22 cellular contexts compared by ENCODE assay signal in genomic region chr2:142199073-142199472, GRCh38.
DNase-seq lines count a peak whose midpoint lies in the region; ATAC-seq, FAIRE-seq and TF ChIP-seq lines count a peak whose summit lies in the region.
"Had no signal": no experiment of that assay in that cellular context is flagged by ENCODE, and none has a peak within 500 bp of the region (broad histone marks: within the 10 kb centered on the region; RNA-seq: fewer than 3 reads in every experiment).

No MANE protein-coding gene starts in this region.

- H3K4me1 Mint-ChIP-seq in GM23338, result no peaks in the 10 kb centered on the region
- H3K4me1 Mint-ChIP-seq: B cell had no signal

- H2AFZ ChIP-seq in GM23338 (0 out of 2 replicates have a peak overlapping the region, but pooled peaks have one; percentile 15), PC-9 (peak overlapping the region; percentile 25)

- no peaks in the 10 kb centered on the region for H3K9me3 Mint-ChIP-seq in GM23338

- no peak overlapping the region for H3K4me3 Mint-ChIP-seq in GM23338
- H3K4me3 Mint-ChIP-seq: B cell; CD4-positive, alpha-beta T cell; CD8-positive, alpha-beta T cell had no signal

- DNase-seq in A549 (ENCODE audit: low read depth in 1 of 2, low spot score in 1 of 2) (no peak), GM23338 (ENCODE audit: low spot score) (no peak), PC-9 (no peak), NCI-H2107 (lab: John Stamatoyannopoulos, UW) (no peak), GM12891 (ENCODE audit: insufficient read length, low spot score) (no peak)
- DNase-seq: 8988T; AML-193; Caco-2; Calu3; CD4-positive, alpha-beta T cell; CD8-positive, alpha-beta T cell; DMS79 treated with DMSO at 0.1 percent for 48 hours; GF-D8 had no signal

- H3K27ac ChIP-seq in A549 (no peak overlapping the region), GM23338 (ENCODE audit: low read depth) (no peak overlapping the region), PC-9 (no peak overlapping the region)
- H3K27ac ChIP-seq: BLaER1 treated with 17β-estradiol and CSF1 and Interleukin-3, amounts not matched to agents 10 nM and 100 nM; C4-2B had no signal

- no peak for TF ChIP-seq RAD21 in A549 (conservative IDR thresholded peaks at IDR 0.05 in 1 of 2, IDR thresholded peaks at IDR 0.05 in 1 of 2)

- H3K9me3 ChIP-seq in A549, result no peaks in the 10 kb centered on the region
- no peaks in the 10 kb centered on the region for H3K9me3 ChIP-seq in PC-9 (ENCODE audit: insufficient read depth, low read depth)
- H3K9me3 ChIP-seq: BLaER1 treated with 17β-estradiol and CSF1 and Interleukin-3, amounts not matched to agents 10 nM and 100 nM; Caco-2 had no signal

- no peaks in the 10 kb centered on the region for H3K27me3 Mint-ChIP-seq in GM23338 (ENCODE audit: insufficient read depth, low read depth, poor library complexity)
- H3K27me3 Mint-ChIP-seq: B cell; CD4-positive, alpha-beta T cell had no signal

- H3K79me2 ChIP-seq in GM23338 (replicated peaks; ENCODE audit: insufficient read depth) (no peaks in the 10 kb centered on the region), PC-9 (ENCODE audit: low read depth) (no peaks in the 10 kb centered on the region)

- H3K9me2 ChIP-seq in GM23338 (ENCODE audit: insufficient read depth) (0 out of 2 replicates have a peak, but pooled peaks cover 5% of the 10 kb centered on the region), PC-9 (ENCODE audit: insufficient read depth) (peaks cover 4% of the 10 kb centered on the region; the same call in 1 of the 2 replicates)

- ATAC-seq in A549 (no peak), GM23338 (no peak), HG02938 (IDR thresholded peaks at IDR 0.05; ENCODE audit: unreplicated experiment) (no peak)
- ATAC-seq: CD8-positive, alpha-beta T cell had no signal

- CTCF ChIA-PET in A549 (lab: Yijun Ruan, JAX), result no interaction called here
- CTCF ChIA-PET in PC-9 (lab: Charles Lee), result no interaction called here

- POLR2A ChIA-PET in A549 (lab: Yijun Ruan, JAX), result no interaction called here
- POLR2A ChIA-PET in PC-9 (lab: Charles Lee; ENCODE audit: unreplicated experiment), result no interaction called here

- no peaks in the 10 kb centered on the region for H3K36me3 Mint-ChIP-seq in GM23338 (ENCODE audit: low read depth)
- H3K36me3 Mint-ChIP-seq: CD8-positive, alpha-beta T cell had no signal

- H3K4me1 ChIP-seq in A549 (no peaks in the 10 kb centered on the region), GM23338 (ENCODE audit: insufficient read depth) (no peaks in the 10 kb centered on the region), PC-9 (replicated peaks; ENCODE audit: insufficient read depth) (no peaks in the 10 kb centered on the region)
- H3K4me1 ChIP-seq: Caco-2 had no signal

- H3F3A ChIP-seq in GM23338 (replicated peaks; ENCODE audit: low read depth) (no peaks in the 10 kb centered on the region), PC-9 (ENCODE audit: insufficient read depth, low read depth) (no peaks in the 10 kb centered on the region)

- TF ChIP-seq CTCF in A549 (IDR thresholded peaks at IDR 0.05) (no peak), GM23338 (conservative IDR thresholded peaks at IDR 0.05; ENCODE audit: low read depth in 2 of 2) (no peak), PC-9 (conservative IDR thresholded peaks at IDR 0.05) (no peak)

- H3K27me3 ChIP-seq in GM23338 (ENCODE audit: insufficient read depth) (no peaks in the 10 kb centered on the region), PC-9 (ENCODE audit: insufficient read depth, low read depth) (no peaks in the 10 kb centered on the region)
- H3K27me3 ChIP-seq: BLaER1 treated with 17β-estradiol and CSF1 and Interleukin-3, amounts not matched to agents 10 nM and 100 nM had no signal

- TF ChIP-seq POLR2A in A549 (IDR thresholded peaks at IDR 0.05; ENCODE audit: low read length) (no peak), GM12891 (IDR thresholded peaks at IDR 0.05; ENCODE audit: low read depth, low read length) (no peak)

- no peaks in the 10 kb centered on the region for H4K20me1 ChIP-seq in GM23338 (replicated peaks; ENCODE audit: insufficient read depth)
- H4K20me1 ChIP-seq in PC-9 (ENCODE audit: insufficient read depth), result no peaks in the 10 kb centered on the region
- H4K20me1 ChIP-seq: BLaER1 treated with 17β-estradiol and CSF1 and Interleukin-3, amounts not matched to agents 10 nM and 100 nM had no signal

- no peak for TF ChIP-seq EP300 in A549 (IDR thresholded peaks at IDR 0.05)

- H3K4me3 ChIP-seq in A549, result no peak overlapping the region
- no peak overlapping the region for H3K4me3 ChIP-seq in GM23338
- H3K4me3 ChIP-seq in PC-9, result no peak overlapping the region
- H3K4me3 ChIP-seq: BLaER1 treated with 17β-estradiol and CSF1 and Interleukin-3, amounts not matched to agents 10 nM and 100 nM had no signal

- H3K36me3 ChIP-seq in GM23338 (ENCODE audit: insufficient read depth), result no peaks in the 10 kb centered on the region
- no peaks in the 10 kb centered on the region for H3K36me3 ChIP-seq in PC-9 (ENCODE audit: low read depth)
- H3K36me3 ChIP-seq: BLaER1 treated with 17β-estradiol and CSF1 and Interleukin-3, amounts not matched to agents 10 nM and 100 nM had no signal

- no peak overlapping the region for H3K27ac Mint-ChIP-seq in GM23338
- H3K27ac Mint-ChIP-seq: B cell; CD4-positive, alpha-beta T cell; CD8-positive, alpha-beta T cell had no signal

- H3K4me2 ChIP-seq in A549, result no peak overlapping the region
- H3K4me2 ChIP-seq in GM23338, result no peak overlapping the region
- H3K4me2 ChIP-seq in PC-9, result no peak overlapping the region
- H3K4me2 ChIP-seq: BLaER1 treated with 17β-estradiol and CSF1 and Interleukin-3, amounts not matched to agents 10 nM and 100 nM had no signal

- intact Hi-C loops in PC-9 (cut with micrococcal nuclease; ENCODE audit: unreplicated experiment), result no loop called here

- FAIRE-seq in A549 (lab: Jason Lieb, UNC), result no peak
- no peak for FAIRE-seq in GM12891 (lab: Jason Lieb, UNC)
- FAIRE-seq: A204.1, D721Med, G401.6, GM12892, GM18507 had no signal

- 45% methylated on average over 2 of the region's 2 CpGs for WGBS in A549 (ENCODE audit: missing lambda C conversion rate)

- BruUV-seq in PC-9 (replicated peaks; lab: Mats Ljungman, UMichigan), result no TSS peak

TF ChIP-seq in A549, 52 proteins besides CTCF, POLR2A, EP300 and RAD21:
- no peak for TF ChIP-seq HEYL (CRISPR knock-in tag; IDR thresholded peaks at IDR 0.05)
- TF ChIP-seq MAFK (IDR thresholded peaks at IDR 0.05; ENCODE audit: partially characterized antibody), result peak; percentile 80

TF ChIP-seq in GM23338, 12 proteins besides CTCF, POLR2A, EP300 and RAD21 (continues in another document):
- TF ChIP-seq EZH2 (IDR thresholded peaks at IDR 0.05; ENCODE audit: low read depth, unreplicated experiment) (no peak), ETS1 (IDR thresholded peaks at IDR 0.05) (no peak), STAT1 (IDR thresholded peaks at IDR 0.05; ENCODE audit: unreplicated experiment) (no peak)

TF ChIP-seq in GM12891, 5 proteins besides CTCF, POLR2A, EP300 and RAD21:
- TF ChIP-seq TAF1 (IDR thresholded peaks at IDR 0.05; ENCODE audit: low read depth, low read length) (no peak), POU2F2 (IDR thresholded peaks at IDR 0.05; ENCODE audit: low read depth, low read length) (no peak), POLR2AphosphoS5 (IDR thresholded peaks at IDR 0.05; ENCODE audit: low read depth, low read length) (no peak), PAX5 (IDR thresholded peaks at IDR 0.05; ENCODE audit: insufficient read depth, low read length, severe bottlenecking) (no peak), SPI1 (IDR thresholded peaks at IDR 0.05; ENCODE audit: low read depth, low read length) (no peak)
